8 cellular contexts compared by ENCODE assay signal in genomic region chr7:77537136-77537594, GRCh38. TPM values are rescaled to one million over a fixed set of nuclear protein-coding genes. Genes with fewer than 3 reads are reported as not detected.
DNase-seq lines count a peak whose midpoint lies in the region; ATAC-seq and TF ChIP-seq lines count a peak whose summit lies in the region.

PTPN12 (plus strand) TSS chr7:77537295; CDS start chr7:77537547, 252 bp downstream.

- H3K27me3 Mint-ChIP-seq in chondrocyte (ENCODE audit: low read depth) = no peaks in the 10 kb centered on the region

- WGBS in right lobe of liver (ENCODE audit: insufficient coverage, low coverage, low lambda C conversion rate, missing lambda C conversion rate) = 0% methylated on average over 20 of the region's 47 CpGs

- peaks cover 39% of the 10 kb centered on the region for H3K4me1 Mint-ChIP-seq in chondrocyte (ENCODE audit: low read depth)

- no peak for TF ChIP-seq CTCF in chondrocyte (IDR thresholded peaks at IDR 0.05)
- no peak for TF ChIP-seq CTCF in right lobe of liver (IDR thresholded peaks at IDR 0.05)

- peak; percentile 39 for ATAC-seq in HG02840 (IDR thresholded peaks at IDR 0.05; ENCODE audit: low FRiP score, unreplicated experiment)
- ATAC-seq in right lobe of liver = peak in 3 of 4 donors; percentile 17 to 50 (median 48)

- peaks cover 1% of the 10 kb centered on the region for H3K36me3 Mint-ChIP-seq in chondrocyte (ENCODE audit: low read depth)

- H3K4me3 ChIP-seq in right lobe of liver (peak within 1 kb of the TSS; percentile 75 to 96 (median 90)), subcutaneous abdominal adipose tissue (ENCODE audit: low read depth in 1 of 5, low read length in 5 of 5) (peak within 1 kb of the TSS; percentile 79 to 100 (median 98))

- DNase-seq in NCI-H524 (lab: John Stamatoyannopoulos, UW) (peak; percentile 45 to 74), NCI-H524 treated with DMSO at 0.1 percent for 48 hours (lab: John Stamatoyannopoulos, UW) (no peak), NCI-H526 treated with DMSO at 0.1 percent for 48 hours (lab: John Stamatoyannopoulos, UW) (peak; percentile 89), chondrocyte (ENCODE audit: low spot score) (no peak), right lobe of liver (peak in 2 of 3 donors; percentile 77 to 84), NAMALWA (ENCODE audit: low spot score) (no peak)

- H3K36me3 ChIP-seq in right lobe of liver (no peaks in the 10 kb centered on the region), subcutaneous abdominal adipose tissue (ENCODE audit: control insufficient read depth in 5 of 5, insufficient read depth in 5 of 5, low read length in 5 of 5) (peaks cover 0 to 2% (median 0%) of the 10 kb centered on the region in 5 donors)

- H3K9ac ChIP-seq in subcutaneous abdominal adipose tissue (ENCODE audit: low read length in 5 of 5) = peak within 1 kb of the TSS; percentile 90 to 100 (median 99)

- H3K27me3 ChIP-seq in right lobe of liver = no peaks in the 10 kb centered on the region
- no peaks in the 10 kb centered on the region for H3K27me3 ChIP-seq in subcutaneous abdominal adipose tissue (ENCODE audit: control insufficient read depth in 5 of 5, insufficient read depth in 4 of 5, low read length in 5 of 5)

- H3K9me3 ChIP-seq in right lobe of liver (no peaks in the 10 kb centered on the region), subcutaneous abdominal adipose tissue (ENCODE audit: control insufficient read depth in 5 of 5, low read length in 5 of 5) (no peaks in the 10 kb centered on the region)

- H3K27ac Mint-ChIP-seq in chondrocyte (ENCODE audit: unreplicated experiment) = peak within 1 kb of the TSS; percentile 98

- intact Hi-C loops in right lobe of liver (cut with DNase I) = no loop called here

- peak within 1 kb of the TSS; percentile 88 to 98 (median 90) for H3K27ac ChIP-seq in right lobe of liver
- H3K27ac ChIP-seq in subcutaneous abdominal adipose tissue (ENCODE audit: low read depth, low read length) = peak within 1 kb of the TSS; percentile 100

- H3K4me3 Mint-ChIP-seq in chondrocyte (ENCODE audit: unreplicated experiment) = peak within 1 kb of the TSS; percentile 94

- H3K9me3 Mint-ChIP-seq in chondrocyte (ENCODE audit: low read depth) = no peaks in the 10 kb centered on the region

- H3K4me1 ChIP-seq in right lobe of liver (peaks cover 0 to 35% (median 2%) of the 10 kb centered on the region in 4 donors), subcutaneous abdominal adipose tissue (ENCODE audit: control insufficient read depth in 5 of 5, insufficient read depth in 5 of 5, low read length in 5 of 5) (peaks cover 2 to 40% (median 30%) of the 10 kb centered on the region in 5 donors)

- no peak for TF ChIP-seq POLR2A in right lobe of liver (IDR thresholded peaks at IDR 0.05)

RNA-seq across cellular contexts. Expression of gene PTPN12, which starts in this region (rescaled TPM):
- total RNA-seq in chondrocyte = 68.2 to 72.0 TPM (median 69.3 TPM) in 3 replicates
- 10 to 100 TPM; 14.8 to 44.0 (median 27.3) TPM for total RNA-seq in right lobe of liver

Comparison
In these comparisons a context has a peak if more than half of its experiments do, and no peak if none do; other contexts are left out.
1. DNase-seq: peak in NCI-H524 (2 of 2), NCI-H526 treated with DMSO at 0.1 percent for 48 hours (single experiment) and right lobe of liver (2 of 3); none in NCI-H524 treated with DMSO at 0.1 percent for 48 hours (single experiment), chondrocyte (single experiment) and NAMALWA (single experiment).